20 cellular contexts compared by ENCODE assay signal in genomic region chr18:9380101-9380500, GRCh38. TPM values are rescaled to one million over a fixed set of nuclear protein-coding genes. Genes with fewer than 3 reads are reported as not detected.
DNase-seq lines count a peak whose midpoint lies in the region; ATAC-seq and TF ChIP-seq lines count a peak whose summit lies in the region.
"Had no signal": no experiment of that assay in that cellular context is flagged by ENCODE, and none has a peak within 500 bp of the region (broad histone marks: within the 10 kb centered on the region; RNA-seq: fewer than 3 reads in every experiment).

No MANE protein-coding gene starts in this region.

- CTCF ChIA-PET in mammary epithelial cell (lab: Charles Lee; ENCODE audit: low non-redundant PET): no interaction called here

- H3K27me3 ChIP-seq in breast epithelium (no peaks in the 10 kb centered on the region), mammary epithelial cell (ENCODE audit: insufficient read depth, low read length) (no peaks in the 10 kb centered on the region), left lung (no peaks in the 10 kb centered on the region), testis (no peaks in the 10 kb centered on the region), thyroid gland (no peaks in the 10 kb centered on the region)
- H3K27me3 ChIP-seq: upper lobe of right lung had no signal

- intact Hi-C loops in breast epithelium (cut with DNase I; ENCODE audit: low total_unique reads) (no loop called here), mammary epithelial cell (cut with micrococcal nuclease) (no loop called here), left lung (cut with DNase I) (no loop called here), testis (cut with DNase I; ENCODE audit: low total_unique reads) (no loop called here), thyroid gland (cut with DNase I) (no loop called here)

- ATAC-seq in left lung: peak; percentile 32
- ATAC-seq in GM19463 (IDR thresholded peaks at IDR 0.05; ENCODE audit: unreplicated experiment): no peak
- ATAC-seq: natural killer cell, psoas muscle, upper lobe of right lung had no signal

- no peak overlapping the region for H2AFZ ChIP-seq in mammary epithelial cell (ENCODE audit: low read depth, low read length)

- DNase-seq in breast epithelium (ENCODE audit: low spot score in 2 of 2): no peak
- no peak for DNase-seq in mammary epithelial cell
- DNase-seq in left lung: no peak
- no peak for DNase-seq in testis
- DNase-seq in thyroid gland: no peak
- no peak for DNase-seq in kidney tubule cell (ENCODE audit: low spot score)
- DNase-seq: activated CD4-positive, alpha-beta T cell treated with anti-CD3 and anti-CD28 coated beads, Interleukin-2, amount 10 ng/mL, durations not matched to agents 24 days and 14 days; cortex of kidney; immature natural killer cell; KBM-7; natural killer cell; NCI-H1105 treated with DMSO at 0.1 percent for 48 hours; psoas muscle; RPMI8226; stimulated activated CD4-positive, alpha-beta T cell treated with anti-CD3 and anti-CD28 coated beads, Interleukin-15, amount 100 ng/mL, for 24 hours; stimulated activated naive CD4-positive, alpha-beta T cell treated with Interleukin-2 at 50 U/mL for 16 hours; upper lobe of right lung had no signal

- dilution Hi-C loops in mammary epithelial cell (cut with HindIII; ENCODE audit: low sequenced_read_pairs): no loop called here

- no peak for TF ChIP-seq CTCF in breast epithelium (IDR thresholded peaks at IDR 0.05)
- TF ChIP-seq CTCF in mammary epithelial cell (conservative IDR thresholded peaks at IDR 0.05 in 1 of 2, IDR thresholded peaks at IDR 0.05 in 1 of 2; ENCODE audit: extremely low read depth in 1 of 2, insufficient read depth in 1 of 2, low read depth in 1 of 2, low read length in 2 of 2): no peak
- TF ChIP-seq CTCF in brain (conservative IDR thresholded peaks at IDR 0.05): no peak
- no peak for TF ChIP-seq CTCF in left lung (IDR thresholded peaks at IDR 0.05)
- no peak for TF ChIP-seq CTCF in testis (IDR thresholded peaks at IDR 0.05)
- TF ChIP-seq CTCF in thyroid gland (IDR thresholded peaks at IDR 0.05): no peak

- no TSS peak for BruUV-seq in mammary epithelial cell (replicated peaks; lab: Mats Ljungman, UMichigan)

- H4K20me1 ChIP-seq in mammary epithelial cell (ENCODE audit: insufficient read depth, low read length): no peaks in the 10 kb centered on the region

- no peak overlapping the region for H3K9ac ChIP-seq in mammary epithelial cell (ENCODE audit: insufficient read depth, low read length)

- H3K4me1 Mint-ChIP-seq in brain: peaks cover 22% of the 10 kb centered on the region
- H3K4me1 Mint-ChIP-seq: activated CD4-positive, alpha-beta T cell treated with anti-CD3 and anti-CD28 coated beads, Interleukin-2, amount 10 ng/mL, durations not matched to agents 24 days and 14 days; immature natural killer cell; natural killer cell had no signal

- no peak overlapping the region for H3K4me3 ChIP-seq in breast epithelium
- no peak overlapping the region for H3K4me3 ChIP-seq in mammary epithelial cell (replicated peaks in 1 of 3; ENCODE audit: insufficient read depth in 1 of 3, low read depth in 2 of 3, low read length in 3 of 3)
- H3K4me3 ChIP-seq in left lung: no peak overlapping the region
- H3K4me3 ChIP-seq in testis: no peak overlapping the region
- H3K4me3 ChIP-seq in thyroid gland (replicated peaks in 1 of 3): no peak overlapping the region
- H3K4me3 ChIP-seq: lung, psoas muscle, upper lobe of right lung had no signal

- H3K27ac Mint-ChIP-seq in brain: peak overlapping the region in 4 of 5 experiments; percentile 56 to 80 (median 70)
- H3K27ac Mint-ChIP-seq: activated CD4-positive, alpha-beta T cell treated with anti-CD3 and anti-CD28 coated beads, Interleukin-2, amount 10 ng/mL, durations not matched to agents 24 days and 14 days; immature natural killer cell; natural killer cell had no signal

- peak overlapping the region in 2 of 5 experiments; percentile 3 to 45 for H3K4me3 Mint-ChIP-seq in brain
- H3K4me3 Mint-ChIP-seq: activated CD4-positive, alpha-beta T cell treated with anti-CD3 and anti-CD28 coated beads, Interleukin-2, amount 10 ng/mL, durations not matched to agents 24 days and 14 days; immature natural killer cell; natural killer cell had no signal

- TF ChIP-seq POLR2A in breast epithelium (IDR thresholded peaks at IDR 0.05): no peak
- TF ChIP-seq POLR2A in testis (IDR thresholded peaks at IDR 0.05): no peak
- no peak for TF ChIP-seq POLR2A in thyroid gland (IDR thresholded peaks at IDR 0.05)

- peak overlapping the region; percentile 3 to 45 for H3K27ac ChIP-seq in breast epithelium
- no peak overlapping the region for H3K27ac ChIP-seq in mammary epithelial cell (ENCODE audit: insufficient read depth, low read depth, low read length)
- peak overlapping the region in 1 of 2 donors; percentile 45 for H3K27ac ChIP-seq in left lung
- H3K27ac ChIP-seq in testis: no peak overlapping the region
- no peak overlapping the region for H3K27ac ChIP-seq in thyroid gland
- H3K27ac ChIP-seq: psoas muscle, upper lobe of right lung had no signal

- in situ Hi-C loops in mammary epithelial cell (cut with MboI; ENCODE audit: low sequenced_read_pairs in 2 of 2): no loop called here

- WGBS in mammary epithelial cell (ENCODE audit: low coverage, missing lambda C conversion rate): 96% methylated on average over 2 of the region's 2 CpGs
- WGBS in testis, 2 donors: 56 to 60% methylated on average over 2 of the region's 2 CpGs
- 79 to 82% methylated on average over 2 of the region's 2 CpGs for WGBS in thyroid gland, 2 donors

- H3K36me3 ChIP-seq in breast epithelium (no peaks in the 10 kb centered on the region), mammary epithelial cell (ENCODE audit: insufficient read depth, low read length) (no peaks in the 10 kb centered on the region), left lung (peaks cover 0 to 3% of the 10 kb centered on the region in 2 donors), testis (ENCODE audit: low read depth, missing control alignments) (no peaks in the 10 kb centered on the region), thyroid gland (no peaks in the 10 kb centered on the region)
- H3K36me3 ChIP-seq: upper lobe of right lung had no signal

- peaks cover 9 to 31% (median 19%) of the 10 kb centered on the region in 5 experiments for H3K9me3 Mint-ChIP-seq in brain
- H3K9me3 Mint-ChIP-seq: activated CD4-positive, alpha-beta T cell treated with anti-CD3 and anti-CD28 coated beads, Interleukin-2, amount 10 ng/mL, durations not matched to agents 24 days and 14 days; immature natural killer cell; natural killer cell had no signal

- peaks cover 71% of the 10 kb centered on the region for H3K36me3 Mint-ChIP-seq in brain
- H3K36me3 Mint-ChIP-seq: natural killer cell had no signal

- H3K27me3 Mint-ChIP-seq in brain: peaks cover 2% of the 10 kb centered on the region
- H3K27me3 Mint-ChIP-seq: activated CD4-positive, alpha-beta T cell treated with anti-CD3 and anti-CD28 coated beads, Interleukin-2, amount 10 ng/mL, durations not matched to agents 24 days and 14 days had no signal

- H3K4me1 ChIP-seq in breast epithelium (no peaks in the 10 kb centered on the region), mammary epithelial cell (ENCODE audit: insufficient read depth, low read length) (no peaks in the 10 kb centered on the region), left lung (no peaks in the 10 kb centered on the region), testis (no peaks in the 10 kb centered on the region), thyroid gland (no peaks in the 10 kb centered on the region)
- H3K4me1 ChIP-seq: psoas muscle, upper lobe of right lung had no signal

- no peaks in the 10 kb centered on the region for H3K79me2 ChIP-seq in mammary epithelial cell (ENCODE audit: insufficient read depth, low read length)

- no peak overlapping the region for H3K4me2 ChIP-seq in mammary epithelial cell (ENCODE audit: insufficient read depth, low read depth, low read length)

- H3K9me3 ChIP-seq in breast epithelium: no peaks in the 10 kb centered on the region
- H3K9me3 ChIP-seq in mammary epithelial cell (replicated peaks; ENCODE audit: insufficient read depth, low read length): no peaks in the 10 kb centered on the region
- H3K9me3 ChIP-seq in left lung: no peaks in the 10 kb centered on the region
- no peaks in the 10 kb centered on the region for H3K9me3 ChIP-seq in testis
- no peaks in the 10 kb centered on the region for H3K9me3 ChIP-seq in thyroid gland
- H3K9me3 ChIP-seq: upper lobe of right lung had no signal

RNA-seq across cellular contexts. Expression of gene TWSG1, which starts 45.5 kb away (rescaled TPM):
- total RNA-seq in breast epithelium: 10 to 100 TPM; 34.4 to 45.9 (median 42.7) TPM
- total RNA-seq in mammary epithelial cell: 10 to 100 TPM; 41.0 to 63.8 TPM
- polyA plus RNA-seq in mammary epithelial cell: 35.3 TPM
- 56.5 TPM for polyA minus RNA-seq in mammary epithelial cell
- 6.3 TPM for polyA plus RNA-seq in brain (ENCODE audit: insufficient read depth, low read depth, low replicate concordance)
- total RNA-seq in left lung: 10 to 100 TPM; 32.2 to 43.0 TPM
- total RNA-seq in testis: 10 to 100 TPM; 20.1 to 23.8 TPM
- polyA plus RNA-seq in testis (ENCODE audit: insufficient read depth, low read depth, low replicate concordance): 26.6 TPM
- 10 to 100 TPM; 53.0 to 62.9 (median 59.7) TPM for total RNA-seq in thyroid gland

Comparison
In these comparisons a context has a peak if more than half of its experiments do, and no peak if none do; other contexts are left out.
1. H3K27ac ChIP-seq: peak in breast epithelium (2 of 2); none in mammary epithelial cell (single experiment), testis (0 of 2) and thyroid gland (0 of 3).